Comparison of ENCODE assay signal across 11 cellular contexts in the genomic region with DNA sequence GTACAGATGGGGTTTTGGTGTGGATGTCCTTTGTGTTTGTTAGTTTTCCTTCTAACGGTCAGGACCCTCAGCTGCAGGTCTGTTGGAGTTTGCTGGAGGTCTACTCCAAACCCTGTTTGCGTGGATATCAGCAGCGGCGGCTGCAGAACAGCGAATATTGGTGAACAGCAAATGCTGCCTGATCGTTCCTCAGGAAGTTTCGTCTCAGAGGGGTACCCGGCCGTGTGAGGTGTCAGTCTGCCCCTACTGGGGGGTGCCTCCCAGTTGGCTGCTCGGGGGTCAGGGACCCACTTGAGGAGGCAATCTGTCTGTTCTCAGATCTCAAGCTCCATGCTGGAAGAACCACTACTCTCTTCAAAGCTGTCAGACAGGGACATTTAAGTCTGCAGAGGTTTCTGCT. TPM values are rescaled to one million over a fixed set of nuclear protein-coding genes. Genes with fewer than 3 reads are reported as not detected.
DNase-seq lines count a peak whose midpoint lies in the region; ATAC-seq and TF ChIP-seq lines count a peak whose summit lies in the region.
"Not testable (repeated sequence)": the region's sequence is repeated elsewhere in the genome, so short reads cannot be mapped to it uniquely, and the experiment has no call there.
"Had no signal": no experiment of that assay in that cellular context is flagged by ENCODE, and none has a peak within 500 bp of the region (broad histone marks: within the 10 kb centered on the region; RNA-seq: fewer than 3 reads in every experiment).

No MANE protein-coding gene starts in this region.

- H3K27me3 Mint-ChIP-seq in WTC11 (ENCODE audit: low read depth) (peaks cover 11% of the 10 kb centered on the region; the same call in 1 of the 2 replicates), chondrocyte (ENCODE audit: low read depth) (peaks cover 19% of the 10 kb centered on the region)
- H3K27me3 Mint-ChIP-seq in activated naive CD4-positive, alpha-beta T cell treated with anti-CD3 and anti-CD28 coated beads for 36 hours (ENCODE audit: low read depth) = not testable (repeated sequence)

- not testable (repeated sequence) for H3K4me3 Mint-ChIP-seq in WTC11; activated naive CD4-positive, alpha-beta T cell treated with anti-CD3 and anti-CD28 coated beads for 36 hours; chondrocyte (ENCODE audit: unreplicated experiment)

- H3K36me3 Mint-ChIP-seq in WTC11 = peaks cover 15% of the 10 kb centered on the region
- peaks cover 16% of the 10 kb centered on the region for H3K36me3 Mint-ChIP-seq in activated naive CD4-positive, alpha-beta T cell treated with anti-CD3 and anti-CD28 coated beads for 36 hours (ENCODE audit: low read depth)
- not testable (repeated sequence) for H3K36me3 Mint-ChIP-seq in chondrocyte (ENCODE audit: low read depth)

- not testable (repeated sequence) for H3K4me1 Mint-ChIP-seq in WTC11; chondrocyte (ENCODE audit: low read depth)
- peaks cover 57% of the 10 kb centered on the region for H3K4me1 Mint-ChIP-seq in activated naive CD4-positive, alpha-beta T cell treated with anti-CD3 and anti-CD28 coated beads for 36 hours (ENCODE audit: low read depth)

- H3K27ac Mint-ChIP-seq in WTC11; chondrocyte (ENCODE audit: unreplicated experiment): not testable (repeated sequence)
- peak overlapping the region; percentile 36 for H3K27ac Mint-ChIP-seq in activated naive CD4-positive, alpha-beta T cell treated with anti-CD3 and anti-CD28 coated beads for 36 hours

- ATAC-seq in WTC11 = not testable (repeated sequence)

- POLR2A ChIA-PET in WTC11 (lab: Charles Lee) = not testable (repeated sequence)

- DNase-seq in WTC11 (ENCODE audit: low spot score) (peak; percentile 20), chondrocyte (ENCODE audit: low spot score) (peak; percentile 64), posterior vena cava (ENCODE audit: low spot score) (peak; percentile 70)
- not testable (repeated sequence) for DNase-seq in activated naive CD4-positive, alpha-beta T cell treated with anti-CD3 and anti-CD28 coated beads for 36 hours

- CTCF ChIA-PET in WTC11 (lab: Charles Lee); activated naive CD4-positive, alpha-beta T cell treated with anti-CD3 and anti-CD28 coated beads for 36 hours (lab: Charles Lee): not testable (repeated sequence)

- H3K9me3 Mint-ChIP-seq in WTC11 = peaks cover 27% of the 10 kb centered on the region
- H3K9me3 Mint-ChIP-seq in activated naive CD4-positive, alpha-beta T cell treated with anti-CD3 and anti-CD28 coated beads for 36 hours = peaks cover 16% of the 10 kb centered on the region
- not testable (repeated sequence) for H3K9me3 Mint-ChIP-seq in chondrocyte (ENCODE audit: low read depth)

- intact Hi-C loops in activated naive CD4-positive, alpha-beta T cell treated with anti-CD3 and anti-CD28 coated beads for 36 hours (cut with micrococcal nuclease); posterior vena cava (cut with DNase I): not testable (repeated sequence)

- not testable (repeated sequence) for TF ChIP-seq CTCF in WTC11 (IDR thresholded peaks at IDR 0.05); chondrocyte (IDR thresholded peaks at IDR 0.05)

RNA-seq across cellular contexts. Expression of a gene that starts 46.5 kb away (rescaled TPM):
- total RNA-seq in WTC11 (2021) (not detected in 3 replicates), chondrocyte (not detected in 3 replicates), posterior vena cava (not detected)
- 10 to 100 TPM; 49.9 to 53.1 TPM for total RNA-seq in activated naive CD4-positive, alpha-beta T cell treated with anti-CD3 and anti-CD28 coated beads for 36 hours
- total RNA-seq: A172; A673; B cell; Caco-2; Calu3; CD8-positive, alpha-beta T cell; Daoy had no signal

Comparison
In these comparisons a context has a peak if more than half of its experiments do, and no peak if none do; other contexts are left out.
1. RNA of a gene that starts 46.5 kb away (total RNA-seq): 49.9 to 53.1 TPM in activated naive CD4-positive, alpha-beta T cell treated with anti-CD3 and anti-CD28 coated beads for 36 hours; not detected in WTC11, not detected in chondrocyte and not detected in posterior vena cava; every median in the first group is over 10 times any median in the second.